Comparison of ENCODE assay signal across 10 cellular contexts in the genomic region with DNA sequence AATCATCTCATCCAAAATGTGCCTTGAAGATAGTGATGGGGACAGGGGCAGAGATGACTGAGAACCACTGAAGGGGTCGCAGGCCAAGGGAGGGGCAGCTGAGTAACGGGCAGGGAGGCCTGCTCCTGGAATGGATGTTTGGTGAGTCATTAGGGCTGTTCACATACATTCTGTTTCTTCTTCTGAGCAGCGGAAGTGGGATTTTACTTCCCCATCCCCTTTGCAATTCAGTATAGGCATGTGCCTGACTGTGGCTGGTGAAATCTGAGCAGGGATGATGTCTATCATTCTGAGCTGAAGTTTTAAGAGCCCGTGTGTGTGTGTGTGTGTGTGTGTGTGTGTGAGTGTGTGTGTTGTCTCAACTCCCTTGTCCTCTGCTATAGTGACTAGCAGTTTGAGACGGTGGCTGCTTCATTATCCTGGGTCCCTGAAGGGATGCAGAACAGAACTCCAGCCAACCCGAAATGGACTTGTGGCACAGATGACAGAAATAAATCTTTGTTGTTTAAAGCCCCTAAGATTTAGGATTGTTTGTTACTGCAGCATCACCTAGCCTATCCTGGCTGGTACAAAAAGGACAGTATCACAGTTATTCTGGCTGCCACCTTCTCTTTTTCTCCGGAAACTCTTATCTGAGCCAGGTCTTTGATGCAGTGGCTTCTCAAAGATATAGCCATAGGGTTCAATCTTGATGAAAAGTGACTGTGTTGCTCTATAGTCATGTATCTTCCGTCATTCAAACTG. TPM values are rescaled to one million over a fixed set of nuclear protein-coding genes. Genes with fewer than 3 reads are reported as not detected.
DNase-seq lines count a peak whose midpoint lies in the region; ATAC-seq and TF ChIP-seq lines count a peak whose summit lies in the region.
"Had no signal": no experiment of that assay in that cellular context is flagged by ENCODE, and none has a peak within 500 bp of the region (broad histone marks: within the 10 kb centered on the region; RNA-seq: fewer than 3 reads in every experiment).

No MANE protein-coding gene starts in this region.

- H3K27ac ChIP-seq in osteoblast (ENCODE audit: low read depth, low read length), result peak overlapping the region; percentile 60
- H3K27ac ChIP-seq: psoas muscle had no signal

- peaks cover 47% of the 10 kb centered on the region for H3K4me1 ChIP-seq in osteoblast (ENCODE audit: insufficient read depth, low read length)
- H3K4me1 ChIP-seq: psoas muscle had no signal

- no peaks in the 10 kb centered on the region for H4K20me1 ChIP-seq in osteoblast (ENCODE audit: insufficient read depth, low read length)

- TF ChIP-seq CTCF in fibroblast of pulmonary artery (IDR thresholded peaks at IDR 0.05; ENCODE audit: low read length, missing control alignments) (no peak), osteoblast (IDR thresholded peaks at IDR 0.05; ENCODE audit: extremely low read depth, low read depth, low read length) (no peak)

- H2AFZ ChIP-seq in osteoblast (ENCODE audit: low read length), result peak overlapping the region; percentile 56

- H3K27me3 ChIP-seq in osteoblast (ENCODE audit: insufficient read depth, low read length), result no peaks in the 10 kb centered on the region

- peak; percentile 69 for DNase-seq in H4 (ENCODE audit: low spot score)
- peak; percentile 87 for DNase-seq in SIG-M5 treated with dmso at 0.1 percent for 504 hours (lab: John Stamatoyannopoulos, UW; ENCODE audit: unreplicated experiment)
- peak; percentile 82 for DNase-seq in fibroblast of pulmonary artery (ENCODE audit: low read depth)
- DNase-seq in osteoblast (ENCODE audit: insufficient read length, low spot score, missing footprints), result peak; percentile 84
- DNase-seq in NCI-H146 treated with DMSO at 0.1 percent for 48 hours (lab: John Stamatoyannopoulos, UW; ENCODE audit: unreplicated experiment), result no peak
- no peak for DNase-seq in SK-N-DZ (ENCODE audit: low spot score)
- no peak for DNase-seq in NCI-H2227 (lab: John Stamatoyannopoulos, UW; ENCODE audit: unreplicated experiment)
- DNase-seq: psoas muscle had no signal

- no peak overlapping the region for H3K4me3 ChIP-seq in fibroblast of pulmonary artery (replicated peaks; ENCODE audit: low read depth, low read length)
- no peak overlapping the region for H3K4me3 ChIP-seq in osteoblast (ENCODE audit: insufficient read depth, low read length)
- H3K4me3 ChIP-seq: psoas muscle had no signal

- H3K79me2 ChIP-seq in osteoblast (ENCODE audit: insufficient read depth, low read length), result no peaks in the 10 kb centered on the region

- no peaks in the 10 kb centered on the region for H3K36me3 ChIP-seq in osteoblast (ENCODE audit: insufficient read depth, low read length)

- H3K4me2 ChIP-seq in osteoblast (ENCODE audit: insufficient read depth, low read length), result no peak overlapping the region

- no peak for ATAC-seq in HG03520 (IDR thresholded peaks at IDR 0.05; ENCODE audit: unreplicated experiment)

- H3K9me3 ChIP-seq in osteoblast (ENCODE audit: low read depth, low read length), result no peaks in the 10 kb centered on the region
- H3K9me3 ChIP-seq: psoas muscle had no signal

RNA-seq across cellular contexts. Expression of gene TGFBI, which starts 29.2 kb away (rescaled TPM):
- 2,353 and 2,468 TPM in 2 replicates for total RNA-seq in H4 (2014; rRNA removed; shearing (Covaris generic))
- total RNA-seq in osteoblast, result 1,700 and 2,120 TPM in 2 replicates
- not detected in 2 replicates for polyA plus RNA-seq in SK-N-DZ (2014; cell fraction: cytosol; rRNA removed)
- polyA plus RNA-seq in SK-N-DZ (2014; cell fraction: nucleus; rRNA removed), result 0.59 TPM in 1 of 2 replicates, not detected in the other

RNA-seq across cellular contexts. Expression of gene LECT2, which starts 44.8 kb away (rescaled TPM):
- total RNA-seq in H4 (2014; rRNA removed; shearing (Covaris generic)), result not detected in 2 replicates
- not detected in 2 replicates for total RNA-seq in osteoblast
- not detected in 2 replicates for polyA plus RNA-seq in SK-N-DZ (2014; cell fraction: cytosol; rRNA removed)
- polyA plus RNA-seq in SK-N-DZ (2014; cell fraction: nucleus; rRNA removed), result not detected in 2 replicates
- total RNA-seq: psoas muscle, SK-MEL-5 had no signal
- polyA plus RNA-seq: psoas muscle had no signal

Comparison
In these comparisons a context has a peak if more than half of its experiments do, and no peak if none do; other contexts are left out.
1. DNase-seq: peak in H4 (single experiment), SIG-M5 treated with dmso at 0.1 percent for 504 hours (single experiment), fibroblast of pulmonary artery (single experiment) and osteoblast (single experiment); none in NCI-H146 treated with DMSO at 0.1 percent for 48 hours (single experiment), SK-N-DZ (single experiment) and NCI-H2227 (single experiment).